In genomic region chr22:28112548-28113043, GRCh38 we compare ENCODE assay signal across 8 cellular contexts.
DNase-seq lines count a peak whose midpoint lies in the region; ATAC-seq and TF ChIP-seq lines count a peak whose summit lies in the region.

No MANE protein-coding gene starts in this region.

- H3K18ac ChIP-seq in trophoblast cell (ENCODE audit: low read length) = no peak overlapping the region

- no peak overlapping the region for H3K9ac ChIP-seq in fibroblast of lung (ENCODE audit: insufficient read depth, low read length)
- H3K9ac ChIP-seq in trophoblast cell (ENCODE audit: low read length) = no peak overlapping the region

- H3K4me3 ChIP-seq in Panc1 (ENCODE audit: low read depth in 2 of 2, low read length in 2 of 2) = no peak overlapping the region
- no peak overlapping the region for H3K4me3 ChIP-seq in fibroblast of lung (replicated peaks in 1 of 4; ENCODE audit: control extremely low read depth in 1 of 4, insufficient read depth in 1 of 4, low read depth in 3 of 4, low read length in 4 of 4)
- H3K4me3 ChIP-seq in trophoblast cell (ENCODE audit: low read depth, low read length) = no peak overlapping the region

- H3K23ac ChIP-seq in trophoblast cell (ENCODE audit: low read length) = no peak overlapping the region

- H3K14ac ChIP-seq in trophoblast cell (ENCODE audit: low read length) = no peak overlapping the region

- no peak overlapping the region for H2AK5ac ChIP-seq in trophoblast cell (ENCODE audit: low read length)

- H2BK5ac ChIP-seq in trophoblast cell (ENCODE audit: low read depth, low read length, poor library complexity) = no peak overlapping the region

- intact Hi-C loops in Panc1 (cut with micrococcal nuclease; ENCODE audit: unreplicated experiment) = no loop called here

- TF ChIP-seq CTCF in GM13977 (IDR thresholded peaks at IDR 0.05; ENCODE audit: extremely low read depth, insufficient read depth, missing control alignments) (peak; percentile 39), Panc1 (IDR thresholded peaks at IDR 0.05) (peak; percentile 39; the same call in 1 of the 2 replicates), fibroblast of lung (conservative IDR thresholded peaks at IDR 0.05 in 1 of 2, IDR thresholded peaks at IDR 0.05 in 1 of 2; ENCODE audit: low read depth in 1 of 2, low read length in 2 of 2) (peak; percentile 38 to 64)

- H3K79me2 ChIP-seq in fibroblast of lung (ENCODE audit: control insufficient read depth, insufficient read depth, low read length) (no peaks in the 10 kb centered on the region), trophoblast cell (ENCODE audit: control insufficient read depth, insufficient read depth, low read length, poor library complexity) (no peaks in the 10 kb centered on the region)

- H4K8ac ChIP-seq in trophoblast cell (ENCODE audit: low read depth, low read length) = no peak overlapping the region

- BruUV-seq in Panc1 (replicated peaks; lab: Mats Ljungman, UMichigan) = no TSS peak

- H2AFZ ChIP-seq in fibroblast of lung (ENCODE audit: low read length) (peak overlapping the region; percentile 47), trophoblast cell (ENCODE audit: insufficient read depth, low read length, poor library complexity) (no peak overlapping the region)

- H3K27ac ChIP-seq in Panc1 (ENCODE audit: low read length) (no peak overlapping the region), fibroblast of lung (ENCODE audit: insufficient read depth, low read length) (peak overlapping the region; percentile 44), trophoblast cell (ENCODE audit: low read depth, low read length) (no peak overlapping the region)

- no CpG with 5 or more reads among the region's 9 CpGs for WGBS in trophoblast cell (ENCODE audit: extremely low coverage, insufficient coverage, insufficient read length)

- POLR2A ChIA-PET in Panc1 (lab: Charles Lee) = no interaction called here

- H4K91ac ChIP-seq in trophoblast cell (ENCODE audit: low read depth, low read length) = no peak overlapping the region

- ATAC-seq in Panc1 = no peak
- no peak for ATAC-seq in GM19023 (IDR thresholded peaks at IDR 0.05; ENCODE audit: unreplicated experiment)
- ATAC-seq in HG02623 (IDR thresholded peaks at IDR 0.05; ENCODE audit: unreplicated experiment) = no peak

- H3K4me2 ChIP-seq in fibroblast of lung (ENCODE audit: extremely low read depth, insufficient read depth, low read length) (peak overlapping the region; percentile 54), trophoblast cell (ENCODE audit: low read length) (peak overlapping the region; percentile 4)

- in situ Hi-C loops in GM13977 (cut with MboI; ENCODE audit: low pct_unique_long_range_greater_than_20kb, low sequenced_read_pairs, unreplicated experiment) (no loop called here), Panc1 (cut with HindIII; ENCODE audit: low pct_unique_long_range_greater_than_20kb, low sequenced_read_pairs) (no loop called here)

- H3K36me3 ChIP-seq in Panc1 (ENCODE audit: control insufficient read depth, insufficient read depth, low read length) (no peaks in the 10 kb centered on the region), fibroblast of lung (ENCODE audit: control insufficient read depth, insufficient read depth, low read length) (no peaks in the 10 kb centered on the region), trophoblast cell (ENCODE audit: control insufficient read depth in 1 of 2, insufficient read depth in 2 of 2, low read length in 2 of 2) (no peaks in the 10 kb centered on the region)

- no peak overlapping the region for H2BK12ac ChIP-seq in trophoblast cell (ENCODE audit: low read length)

- H3K4ac ChIP-seq in trophoblast cell (ENCODE audit: low read depth, low read length) = no peak overlapping the region

- no peaks in the 10 kb centered on the region for H3K27me3 ChIP-seq in Panc1 (ENCODE audit: control insufficient read depth, insufficient read depth, low read length)
- H3K27me3 ChIP-seq in fibroblast of lung (ENCODE audit: control insufficient read depth, insufficient read depth, low read length) = no peaks in the 10 kb centered on the region
- H3K27me3 ChIP-seq in trophoblast cell (ENCODE audit: insufficient read depth, low read length) = no peaks in the 10 kb centered on the region

- peaks cover 7% of the 10 kb centered on the region for H3K79me1 ChIP-seq in trophoblast cell (ENCODE audit: low read length)

- no peaks in the 10 kb centered on the region for H4K20me1 ChIP-seq in fibroblast of lung (ENCODE audit: control insufficient read depth, extremely low read depth, insufficient read depth, low read length)

- no peak overlapping the region for H2BK120ac ChIP-seq in trophoblast cell (ENCODE audit: insufficient read depth, low read length, poor library complexity)

- no peak overlapping the region for H4K12ac ChIP-seq in trophoblast cell (ENCODE audit: low read depth, low read length)

- H3K9me3 ChIP-seq in Panc1 (ENCODE audit: control insufficient read depth, insufficient read depth, low read depth, low read length) = no peaks in the 10 kb centered on the region
- H3K9me3 ChIP-seq in fibroblast of lung (ENCODE audit: control insufficient read depth, insufficient read depth, low read depth, low read length) = no peaks in the 10 kb centered on the region
- no peaks in the 10 kb centered on the region for H3K9me3 ChIP-seq in trophoblast cell (ENCODE audit: insufficient read depth, low read depth, low read length)

- DNase-seq in GM13977 (ENCODE audit: low spot score) (peak; percentile 12), Panc1 (ENCODE audit: low read depth, low spot score) (no peak), fibroblast of lung (ENCODE audit: low read depth in 2 of 2) (peak; percentile 53 to 66), trophoblast cell (peak in 1 of 2 donors; percentile 49), NCI-H2081 (lab: John Stamatoyannopoulos, UW) (no peak)
- no peak for DNase-seq in effector CD4-positive, alpha-beta T cell

- CTCF ChIA-PET in Panc1 (lab: Charles Lee) = no interaction called here

- H3K4me1 ChIP-seq in Panc1 (ENCODE audit: control insufficient read depth, insufficient read depth, low read length) = no peaks in the 10 kb centered on the region; the same call in 1 of the 2 replicates
- H3K4me1 ChIP-seq in fibroblast of lung (ENCODE audit: control insufficient read depth, extremely low read depth, insufficient read depth, low read length) = peaks cover 26% of the 10 kb centered on the region
- H3K4me1 ChIP-seq in trophoblast cell (ENCODE audit: control insufficient read depth in 1 of 2, insufficient read depth in 2 of 2, low read length in 2 of 2) = peaks cover 9 to 17% of the 10 kb centered on the region in 2 experiments

Comparison
In these comparisons a context has a peak if more than half of its experiments do, and no peak if none do; other contexts are left out.
1. DNase-seq: peak in GM13977 (single experiment) and fibroblast of lung (2 of 2); none in Panc1 (single experiment), NCI-H2081 (0 of 2) and effector CD4-positive, alpha-beta T cell (single experiment).
2. Peak in every context shown above with its lines, with median percentiles within 50 percentile points of each other: CTCF ChIP-seq.